In the genomic region with DNA sequence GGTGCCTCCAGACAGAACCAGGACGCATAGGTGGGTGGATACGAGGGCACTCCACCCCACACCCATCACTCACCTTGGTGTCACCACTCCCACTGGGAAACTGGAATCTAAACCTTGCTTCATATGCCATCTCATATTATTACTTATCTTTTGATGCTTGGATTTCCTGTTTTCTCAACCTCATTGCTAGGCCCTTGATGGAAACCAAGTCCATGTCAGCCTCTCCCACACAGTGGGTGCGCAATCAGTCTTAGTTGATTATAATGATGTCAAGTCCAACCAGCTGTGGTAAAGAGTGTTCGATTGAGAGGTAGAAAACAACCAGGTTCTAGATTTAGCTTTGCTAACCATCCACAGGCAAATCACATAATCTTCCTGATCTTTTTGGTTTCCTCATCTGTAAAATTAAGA, we compare ENCODE assay signal across 8 cellular contexts. TPM values are rescaled to one million over a fixed set of nuclear protein-coding genes. Genes with fewer than 3 reads are reported as not detected.
DNase-seq lines count a peak whose midpoint lies in the region; TF ChIP-seq lines count a peak whose summit lies in the region.

No MANE protein-coding gene starts in this region.

- CTCF ChIA-PET in RWPE1 (lab: Yijun Ruan, JAX), result interaction anchor here (0.6 kb wide), 1 partner anchor 44 kb away, joined by 4 read pairs; no protein-coding TSS in a partner anchor

- no peaks in the 10 kb centered on the region for H3K27me3 ChIP-seq in GM06990 (replicated peaks; ENCODE audit: control insufficient read depth, insufficient read depth, low read length)

- DNase-seq in GM06990 (ENCODE audit: extremely low read depth, insufficient read length), result no peak
- no peak for DNase-seq in RWPE1 (ENCODE audit: low spot score)
- DNase-seq in epithelial cell of prostate (ENCODE audit: low read depth, low spot score), result no peak
- no peak for DNase-seq in retinal pigment epithelial cell (ENCODE audit: low read depth)
- no peak for DNase-seq in NCI-H345 (lab: John Stamatoyannopoulos, UW)
- no peak for DNase-seq in NCI-H226
- DNase-seq in SKM-1 (lab: John Stamatoyannopoulos, UW; ENCODE audit: unreplicated experiment), result no peak
- DNase-seq in dermis blood vessel endothelial cell, result no peak

- POLR2A ChIA-PET in RWPE1 (lab: Yijun Ruan, JAX; ENCODE audit: low non-redundant PET), result no interaction called here

- TF ChIP-seq CTCF in GM06990 (IDR thresholded peaks at IDR 0.05; ENCODE audit: insufficient read depth, low read length, poor library complexity, severe bottlenecking), result no peak
- no peak for TF ChIP-seq CTCF in RWPE1 (conservative IDR thresholded peaks at IDR 0.05; ENCODE audit: low read depth)
- no peak for TF ChIP-seq CTCF in retinal pigment epithelial cell (conservative IDR thresholded peaks at IDR 0.05; ENCODE audit: low read depth, low read length)

- peak overlapping the region; percentile 83 for H3K27ac ChIP-seq in RWPE1
- H3K27ac ChIP-seq in epithelial cell of prostate, result peak overlapping the region; percentile 40

- H3K36me3 ChIP-seq in GM06990 (ENCODE audit: control insufficient read depth, insufficient read depth, low read length), result no peaks in the 10 kb centered on the region

- H3K4me3 ChIP-seq in GM06990 (replicated peaks; ENCODE audit: low read depth, low read length), result peak overlapping the region; percentile 48
- peak overlapping the region; percentile 83 for H3K4me3 ChIP-seq in retinal pigment epithelial cell (ENCODE audit: low read length)

RNA-seq across cellular contexts. Expression of gene DDHD1, which starts 0.6 kb away (rescaled TPM):
- total RNA-seq in dermis blood vessel endothelial cell, result 10.7 and 13.4 TPM in 2 replicates
